In the genomic region with DNA sequence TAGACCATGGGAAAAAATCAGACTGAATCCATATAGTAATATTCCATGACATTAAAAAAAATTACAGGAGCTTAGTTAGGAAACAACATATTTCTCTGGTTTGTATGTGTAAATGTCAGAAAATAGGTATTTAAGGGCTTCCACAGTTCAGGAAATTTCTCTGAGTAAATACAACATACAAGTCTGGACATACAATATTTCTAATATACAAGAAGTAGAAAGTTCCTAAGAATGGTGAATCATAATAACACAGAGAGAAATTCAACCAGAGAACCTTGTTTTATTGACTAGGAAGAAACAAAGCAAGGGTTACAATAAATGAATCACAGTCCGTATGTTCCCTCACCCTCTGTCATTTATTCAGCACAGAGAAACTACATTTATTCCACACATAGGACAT, we compare ENCODE assay signal across 21 cellular contexts.
"Had no signal": no experiment of that assay in that cellular context is flagged by ENCODE, and none has a peak within 500 bp of the region (broad histone marks: within the 10 kb centered on the region; RNA-seq: fewer than 3 reads in every experiment).

No MANE protein-coding gene starts in this region.

- H3K4me3 ChIP-seq: colonic mucosa, dorsolateral prefrontal cortex, esophagus muscularis mucosa, gastroesophageal sphincter, heart right ventricle, left lung, lower lobe of right lung, mucosa of descending colon had no signal

- H3K27me3 ChIP-seq: colonic mucosa, dorsolateral prefrontal cortex, esophagus muscularis mucosa, gastroesophageal sphincter, heart right ventricle, left lung had no signal

- H3K4me1 ChIP-seq: colonic mucosa, esophagus muscularis mucosa, gastroesophageal sphincter, heart right ventricle, left lung, lower lobe of right lung had no signal

- FAIRE-seq: endothelial cell of umbilical vein, frontal cortex, islet of Langerhans, keratinocyte had no signal

- H3K27ac ChIP-seq: colonic mucosa, dorsolateral prefrontal cortex, esophagus muscularis mucosa, gastroesophageal sphincter, heart right ventricle, left lung, lower lobe of right lung had no signal

- H3K36me3 ChIP-seq: colonic mucosa, esophagus muscularis mucosa, gastroesophageal sphincter, heart right ventricle, left lung, lower lobe of right lung had no signal

- H3K9me3 ChIP-seq: colonic mucosa, esophagus muscularis mucosa, gastroesophageal sphincter, heart right ventricle, left lung, lower lobe of right lung, mucosa of descending colon had no signal

- ATAC-seq: gastroesophageal sphincter; heart right ventricle; left cardiac atrium; left lung; left ventricle myocardium superior; lower lobe of right lung; mucosa of descending colon; naive thymus-derived CD8-positive, alpha-beta T cell had no signal

- DNase-seq: colonic mucosa; dermis blood vessel endothelial cell; dorsolateral prefrontal cortex; effector CD4-positive, alpha-beta T cell; effector memory CD4-positive, alpha-beta T cell; heart right ventricle; hippocampal formation; left cardiac atrium; left lung; left ventricle myocardium superior; lower lobe of right lung; mesenchymal stem cell; mucosa of descending colon; naive B cell; naive thymus-derived CD8-positive, alpha-beta T cell had no signal
